Comparison of ENCODE assay signal across 1 cellular context in the genomic region with DNA sequence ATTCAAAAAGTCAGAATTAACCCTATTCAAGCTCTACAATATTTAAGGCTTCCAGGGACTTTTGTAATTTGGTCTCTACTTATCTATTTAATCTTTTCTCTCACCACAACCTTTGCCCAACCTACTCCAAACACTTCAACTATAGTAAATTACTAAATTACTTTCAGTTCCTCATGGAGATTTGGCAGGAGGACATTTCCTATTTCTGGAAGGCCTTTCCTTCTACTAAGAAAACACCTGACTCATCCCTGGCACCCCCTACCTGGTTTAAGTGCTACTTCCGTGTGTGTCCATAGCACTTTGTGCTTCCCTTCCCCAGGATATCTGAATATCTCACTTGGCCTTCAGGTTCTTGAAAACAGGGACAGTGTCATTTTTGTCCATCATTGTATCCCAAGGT.
TF ChIP-seq lines count a peak whose summit lies in the region.

No MANE protein-coding gene starts in this region.

TF ChIP-seq in SK-N-SH treated with all-trans-retinoic acid at 6 μM for 48 hours, 23 proteins besides CTCF, POLR2A, EP300 and RAD21 (continued from another document):
- TF ChIP-seq, protein P1, sequence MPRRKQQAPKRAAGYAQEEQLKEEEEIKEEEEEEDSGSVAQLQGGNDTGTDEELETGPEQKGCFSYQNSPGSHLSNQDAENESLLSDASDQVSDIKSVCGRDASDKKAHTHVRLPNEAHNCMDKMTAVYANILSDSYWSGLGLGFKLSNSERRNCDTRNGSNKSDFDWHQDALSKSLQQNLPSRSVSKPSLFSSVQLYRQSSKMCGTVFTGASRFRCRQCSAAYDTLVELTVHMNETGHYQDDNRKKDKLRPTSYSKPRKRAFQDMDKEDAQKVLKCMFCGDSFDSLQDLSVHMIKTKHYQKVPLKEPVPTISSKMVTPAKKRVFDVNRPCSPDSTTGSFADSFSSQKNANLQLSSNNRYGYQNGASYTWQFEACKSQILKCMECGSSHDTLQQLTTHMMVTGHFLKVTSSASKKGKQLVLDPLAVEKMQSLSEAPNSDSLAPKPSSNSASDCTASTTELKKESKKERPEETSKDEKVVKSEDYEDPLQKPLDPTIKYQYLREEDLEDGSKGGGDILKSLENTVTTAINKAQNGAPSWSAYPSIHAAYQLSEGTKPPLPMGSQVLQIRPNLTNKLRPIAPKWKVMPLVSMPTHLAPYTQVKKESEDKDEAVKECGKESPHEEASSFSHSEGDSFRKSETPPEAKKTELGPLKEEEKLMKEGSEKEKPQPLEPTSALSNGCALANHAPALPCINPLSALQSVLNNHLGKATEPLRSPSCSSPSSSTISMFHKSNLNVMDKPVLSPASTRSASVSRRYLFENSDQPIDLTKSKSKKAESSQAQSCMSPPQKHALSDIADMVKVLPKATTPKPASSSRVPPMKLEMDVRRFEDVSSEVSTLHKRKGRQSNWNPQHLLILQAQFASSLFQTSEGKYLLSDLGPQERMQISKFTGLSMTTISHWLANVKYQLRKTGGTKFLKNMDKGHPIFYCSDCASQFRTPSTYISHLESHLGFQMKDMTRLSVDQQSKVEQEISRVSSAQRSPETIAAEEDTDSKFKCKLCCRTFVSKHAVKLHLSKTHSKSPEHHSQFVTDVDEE (CRISPR knock-in tag; IDR thresholded peaks at IDR 0.05) = no peak
- TF ChIP-seq SNAI2 (CRISPR knock-in tag; IDR thresholded peaks at IDR 0.05) (no peak), ZNF70 (CRISPR knock-in tag; IDR thresholded peaks at IDR 0.05) (no peak)
